ENCODE assay signal across 8 cellular contexts in genomic region chr2:210171309-210172218, GRCh38. TPM values are rescaled to one million over a fixed set of nuclear protein-coding genes. Genes with fewer than 3 reads are reported as not detected.
DNase-seq lines count a peak whose midpoint lies in the region; ATAC-seq and TF ChIP-seq lines count a peak whose summit lies in the region.

KANSL1L (minus strand) TSS chr2:210171409; CDS start chr2:210154582, 16,827 bp downstream.

- ATAC-seq in HG02885 (IDR thresholded peaks at IDR 0.05; ENCODE audit: poor library complexity, unreplicated experiment) (peak; percentile 78), psoas muscle (peak; percentile 91 to 95 (median 94))

- no peaks in the 10 kb centered on the region for H3K9me3 Mint-ChIP-seq in T-helper 1 cell treated with Interleukin-12 subunit alpha and Interleukin-12 subunit beta and Interleukin-4 antibody, amounts not matched to agents 30 μg/mL and 1 μg/mL, for 36 hours

- H3K36me3 ChIP-seq in right atrium auricular region: no peaks in the 10 kb centered on the region
- H3K36me3 ChIP-seq in psoas muscle (ENCODE audit: insufficient read depth in 1 of 2, low read depth in 1 of 2): no peaks in the 10 kb centered on the region
- H3K36me3 ChIP-seq in urinary bladder (ENCODE audit: insufficient read depth): no peaks in the 10 kb centered on the region

- peak within 1 kb of the TSS; percentile 97 for H3K27ac Mint-ChIP-seq in T-helper 1 cell treated with Interleukin-12 subunit alpha and Interleukin-12 subunit beta and Interleukin-4 antibody, amounts not matched to agents 30 μg/mL and 1 μg/mL, for 36 hours

- no peaks in the 10 kb centered on the region for H3K36me3 Mint-ChIP-seq in T-helper 1 cell treated with Interleukin-12 subunit alpha and Interleukin-12 subunit beta and Interleukin-4 antibody, amounts not matched to agents 30 μg/mL and 1 μg/mL, for 36 hours (ENCODE audit: low read depth)

- intact Hi-C loops in psoas muscle (cut with DNase I): loop anchor here in 1 of 2 donors (10.0 kb wide), 1 partner anchor 167 kb away; the partner anchor contains the start of gene RPE

- H3K4me1 ChIP-seq in right atrium auricular region (peaks cover 0 to 36% of the 10 kb centered on the region in 2 donors), psoas muscle (peaks cover 32% of the 10 kb centered on the region), urinary bladder (ENCODE audit: insufficient read depth) (no peaks in the 10 kb centered on the region)

- TF ChIP-seq CTCF in right atrium auricular region (IDR thresholded peaks at IDR 0.05): no peak
- TF ChIP-seq CTCF in psoas muscle (IDR thresholded peaks at IDR 0.05): no peak

- H3K4me3 Mint-ChIP-seq in T-helper 1 cell treated with Interleukin-12 subunit alpha and Interleukin-12 subunit beta and Interleukin-4 antibody, amounts not matched to agents 30 μg/mL and 1 μg/mL, for 36 hours: peak within 1 kb of the TSS; percentile 94

- H3K4me1 Mint-ChIP-seq in T-helper 1 cell treated with Interleukin-12 subunit alpha and Interleukin-12 subunit beta and Interleukin-4 antibody, amounts not matched to agents 30 μg/mL and 1 μg/mL, for 36 hours (ENCODE audit: low read depth): peaks cover 26% of the 10 kb centered on the region

- peak; percentile 86 for DNase-seq in NCI-H1694 (lab: John Stamatoyannopoulos, UW)
- peak; percentile 99 for DNase-seq in right atrium auricular region (ENCODE audit: low spot score)
- peak; percentile 99 for DNase-seq in psoas muscle

- H3K9me3 ChIP-seq in right atrium auricular region (no peaks in the 10 kb centered on the region), psoas muscle (no peaks in the 10 kb centered on the region)

- H3K27me3 Mint-ChIP-seq in T-helper 1 cell treated with Interleukin-12 subunit alpha and Interleukin-12 subunit beta and Interleukin-4 antibody, amounts not matched to agents 30 μg/mL and 1 μg/mL, for 36 hours (ENCODE audit: low read depth): peaks cover 36% of the 10 kb centered on the region

- H3K27me3 ChIP-seq in right atrium auricular region: no peaks in the 10 kb centered on the region
- H3K27me3 ChIP-seq in psoas muscle (ENCODE audit: insufficient read depth in 3 of 3, low read length in 2 of 3): no peaks in the 10 kb centered on the region

- peak within 1 kb of the TSS; percentile 88 to 91 for H3K4me3 ChIP-seq in right atrium auricular region
- H3K4me3 ChIP-seq in psoas muscle: peak within 1 kb of the TSS; percentile 86
- H3K4me3 ChIP-seq in urinary bladder (ENCODE audit: low read depth, low read length): peak within 1 kb of the TSS; percentile 62

- H3K27ac ChIP-seq in angular gyrus (ENCODE audit: low read depth, low read length): peak within 1 kb of the TSS; percentile 99
- peak within 1 kb of the TSS; percentile 100 for H3K27ac ChIP-seq in right atrium auricular region
- H3K27ac ChIP-seq in psoas muscle: peak within 1 kb of the TSS; percentile 99
- H3K27ac ChIP-seq in urinary bladder (ENCODE audit: low read depth): peak within 1 kb of the TSS; percentile 99

- TF ChIP-seq POLR2A in GM15510 (IDR thresholded peaks at IDR 0.05; ENCODE audit: borderline replicate concordance, extremely low read depth, insufficient read length): peak; percentile 82

- WGBS in psoas muscle, 3 donors: 0 to 1% (median 0%) methylated on average over 48 to 67 of the region's 67 CpGs
- WGBS in urinary bladder: under 1% methylated on average over 62 of the region's 67 CpGs

RNA-seq across cellular contexts. Expression of gene KANSL1L, which starts in this region (rescaled TPM):
- total RNA-seq in right atrium auricular region (10 to 100 TPM; 16.5 to 19.4 TPM), psoas muscle (10 to 100 TPM; 11.4 to 21.5 (median 15.5) TPM), urinary bladder (92.5 TPM)
- polyA plus RNA-seq in psoas muscle (10 to 100 TPM in 1 of 3 donors, 1 to 10 TPM in 2; 1.8 to 14.9 (median 6.3) TPM), urinary bladder (13.3 TPM)

Comparison
In these comparisons a context has a peak if more than half of its experiments do, and no peak if none do; other contexts are left out.
1. Peak in every context shown above with its lines: DNase-seq, ATAC-seq, H3K4me3 ChIP-seq and H3K27ac ChIP-seq.